1 cellular context compared by ENCODE assay signal in the genomic region with DNA sequence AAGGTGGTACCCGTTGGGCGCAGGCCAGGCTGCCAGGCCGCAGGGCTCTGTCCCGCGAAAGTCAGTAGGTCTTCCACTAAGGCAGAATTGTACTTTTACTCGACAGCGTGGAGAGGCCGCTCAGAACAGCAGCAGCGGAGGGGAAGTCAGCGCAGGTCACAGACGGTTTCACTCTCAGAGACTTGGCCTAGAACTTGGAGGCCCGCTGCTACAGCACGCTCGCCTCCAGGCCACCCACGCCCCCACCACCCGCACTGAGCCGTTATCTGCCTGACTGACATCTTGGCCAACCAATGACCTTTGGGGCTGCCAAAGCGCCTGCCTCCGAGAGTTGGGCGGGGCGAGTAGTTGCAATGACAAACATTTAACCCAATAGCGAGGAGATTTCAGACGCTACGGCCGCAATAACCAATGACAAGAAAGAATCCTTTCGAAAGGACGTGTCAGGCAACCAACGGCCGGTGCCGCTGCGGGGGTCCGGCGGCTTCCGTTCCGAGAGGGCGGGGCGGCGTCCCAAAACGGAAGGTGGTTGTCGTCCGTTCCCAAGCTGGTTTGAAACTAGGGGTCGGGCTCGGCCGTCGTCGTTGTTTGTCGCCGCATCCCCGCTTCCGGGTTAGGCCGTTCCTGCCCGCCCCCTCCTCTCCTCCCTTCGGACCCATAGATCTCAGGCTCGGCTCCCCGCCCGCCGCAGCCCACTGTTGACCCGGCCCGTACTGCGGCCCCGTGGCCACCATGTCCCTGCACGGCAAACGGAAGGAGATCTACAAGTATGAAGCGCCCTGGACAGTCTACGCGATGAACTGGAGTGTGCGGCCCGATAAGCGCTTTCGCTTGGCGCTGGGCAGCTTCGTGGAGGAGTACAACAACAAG.
A peak's percentile ranks its signal among the peaks of the same experiment; 100 is the strongest.
TF ChIP-seq lines count a peak whose summit lies in the region.

A gene with protein sequence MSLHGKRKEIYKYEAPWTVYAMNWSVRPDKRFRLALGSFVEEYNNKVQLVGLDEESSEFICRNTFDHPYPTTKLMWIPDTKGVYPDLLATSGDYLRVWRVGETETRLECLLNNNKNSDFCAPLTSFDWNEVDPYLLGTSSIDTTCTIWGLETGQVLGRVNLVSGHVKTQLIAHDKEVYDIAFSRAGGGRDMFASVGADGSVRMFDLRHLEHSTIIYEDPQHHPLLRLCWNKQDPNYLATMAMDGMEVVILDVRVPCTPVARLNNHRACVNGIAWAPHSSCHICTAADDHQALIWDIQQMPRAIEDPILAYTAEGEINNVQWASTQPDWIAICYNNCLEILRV (plus strand): TSS at position 532 of the 870 bp plus-strand sequence. CDS start 201 bp downstream, at position 733.

TF ChIP-seq in K562, 482 proteins besides CTCF, POLR2A, EP300 and RAD21 (continued from another document and continues in another):
- TF ChIP-seq, protein P1, sequence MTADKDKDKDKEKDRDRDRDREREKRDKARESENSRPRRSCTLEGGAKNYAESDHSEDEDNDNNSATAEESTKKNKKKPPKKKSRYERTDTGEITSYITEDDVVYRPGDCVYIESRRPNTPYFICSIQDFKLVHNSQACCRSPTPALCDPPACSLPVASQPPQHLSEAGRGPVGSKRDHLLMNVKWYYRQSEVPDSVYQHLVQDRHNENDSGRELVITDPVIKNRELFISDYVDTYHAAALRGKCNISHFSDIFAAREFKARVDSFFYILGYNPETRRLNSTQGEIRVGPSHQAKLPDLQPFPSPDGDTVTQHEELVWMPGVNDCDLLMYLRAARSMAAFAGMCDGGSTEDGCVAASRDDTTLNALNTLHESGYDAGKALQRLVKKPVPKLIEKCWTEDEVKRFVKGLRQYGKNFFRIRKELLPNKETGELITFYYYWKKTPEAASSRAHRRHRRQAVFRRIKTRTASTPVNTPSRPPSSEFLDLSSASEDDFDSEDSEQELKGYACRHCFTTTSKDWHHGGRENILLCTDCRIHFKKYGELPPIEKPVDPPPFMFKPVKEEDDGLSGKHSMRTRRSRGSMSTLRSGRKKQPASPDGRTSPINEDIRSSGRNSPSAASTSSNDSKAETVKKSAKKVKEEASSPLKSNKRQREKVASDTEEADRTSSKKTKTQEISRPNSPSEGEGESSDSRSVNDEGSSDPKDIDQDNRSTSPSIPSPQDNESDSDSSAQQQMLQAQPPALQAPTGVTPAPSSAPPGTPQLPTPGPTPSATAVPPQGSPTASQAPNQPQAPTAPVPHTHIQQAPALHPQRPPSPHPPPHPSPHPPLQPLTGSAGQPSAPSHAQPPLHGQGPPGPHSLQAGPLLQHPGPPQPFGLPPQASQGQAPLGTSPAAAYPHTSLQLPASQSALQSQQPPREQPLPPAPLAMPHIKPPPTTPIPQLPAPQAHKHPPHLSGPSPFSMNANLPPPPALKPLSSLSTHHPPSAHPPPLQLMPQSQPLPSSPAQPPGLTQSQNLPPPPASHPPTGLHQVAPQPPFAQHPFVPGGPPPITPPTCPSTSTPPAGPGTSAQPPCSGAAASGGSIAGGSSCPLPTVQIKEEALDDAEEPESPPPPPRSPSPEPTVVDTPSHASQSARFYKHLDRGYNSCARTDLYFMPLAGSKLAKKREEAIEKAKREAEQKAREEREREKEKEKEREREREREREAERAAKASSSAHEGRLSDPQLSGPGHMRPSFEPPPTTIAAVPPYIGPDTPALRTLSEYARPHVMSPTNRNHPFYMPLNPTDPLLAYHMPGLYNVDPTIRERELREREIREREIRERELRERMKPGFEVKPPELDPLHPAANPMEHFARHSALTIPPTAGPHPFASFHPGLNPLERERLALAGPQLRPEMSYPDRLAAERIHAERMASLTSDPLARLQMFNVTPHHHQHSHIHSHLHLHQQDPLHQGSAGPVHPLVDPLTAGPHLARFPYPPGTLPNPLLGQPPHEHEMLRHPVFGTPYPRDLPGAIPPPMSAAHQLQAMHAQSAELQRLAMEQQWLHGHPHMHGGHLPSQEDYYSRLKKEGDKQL (CRISPR knock-in tag; IDR thresholded peaks at IDR 0.05; ENCODE audit: borderline replicate concordance), result no peak
- TF ChIP-seq CEBPG (CRISPR knock-in tag; IDR thresholded peaks at IDR 0.05), result 0 out of 2 replicates have a peak, but pooled peaks have one; percentile 43
- TF ChIP-seq CEBPG (tag; conservative IDR thresholded peaks at IDR 0.05 in 1 of 2, IDR thresholded peaks at IDR 0.05 in 1 of 2), result no peak
- TF ChIP-seq KLF1 (tag; IDR thresholded peaks at IDR 0.05), result no peak; the same call in 1 of the 2 replicates
- no peak for TF ChIP-seq ZNF133 (CRISPR knock-in tag; IDR thresholded peaks at IDR 0.05)
- TF ChIP-seq NCOA4 (IDR thresholded peaks at IDR 0.05; ENCODE audit: partially characterized antibody), result no peak
- TF ChIP-seq AFF4 (CRISPR knock-in tag; IDR thresholded peaks at IDR 0.05), result peak; percentile 78; the same call in 1 of the 2 replicates
- TF ChIP-seq, protein P2, sequence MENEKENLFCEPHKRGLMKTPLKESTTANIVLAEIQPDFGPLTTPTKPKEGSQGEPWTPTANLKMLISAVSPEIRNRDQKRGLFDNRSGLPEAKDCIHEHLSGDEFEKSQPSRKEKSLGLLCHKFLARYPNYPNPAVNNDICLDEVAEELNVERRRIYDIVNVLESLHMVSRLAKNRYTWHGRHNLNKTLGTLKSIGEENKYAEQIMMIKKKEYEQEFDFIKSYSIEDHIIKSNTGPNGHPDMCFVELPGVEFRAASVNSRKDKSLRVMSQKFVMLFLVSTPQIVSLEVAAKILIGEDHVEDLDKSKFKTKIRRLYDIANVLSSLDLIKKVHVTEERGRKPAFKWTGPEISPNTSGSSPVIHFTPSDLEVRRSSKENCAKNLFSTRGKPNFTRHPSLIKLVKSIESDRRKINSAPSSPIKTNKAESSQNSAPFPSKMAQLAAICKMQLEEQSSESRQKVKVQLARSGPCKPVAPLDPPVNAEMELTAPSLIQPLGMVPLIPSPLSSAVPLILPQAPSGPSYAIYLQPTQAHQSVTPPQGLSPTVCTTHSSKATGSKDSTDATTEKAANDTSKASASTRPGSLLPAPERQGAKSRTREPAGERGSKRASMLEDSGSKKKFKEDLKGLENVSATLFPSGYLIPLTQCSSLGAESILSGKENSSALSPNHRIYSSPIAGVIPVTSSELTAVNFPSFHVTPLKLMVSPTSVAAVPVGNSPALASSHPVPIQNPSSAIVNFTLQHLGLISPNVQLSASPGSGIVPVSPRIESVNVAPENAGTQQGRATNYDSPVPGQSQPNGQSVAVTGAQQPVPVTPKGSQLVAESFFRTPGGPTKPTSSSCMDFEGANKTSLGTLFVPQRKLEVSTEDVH (IDR thresholded peaks at IDR 0.05; ENCODE audit: low read depth, partially characterized antibody), result peak; percentile 76
- no peak for TF ChIP-seq NUFIP1 (IDR thresholded peaks at IDR 0.05; ENCODE audit: partially characterized antibody)
- TF ChIP-seq NELFE (IDR thresholded peaks at IDR 0.05; ENCODE audit: insufficient read depth, insufficient read length), result no peak
- no peak for TF ChIP-seq PYGO2 (tag; IDR thresholded peaks at IDR 0.05)
- TF ChIP-seq ARID3A (IDR thresholded peaks at IDR 0.05; ENCODE audit: borderline replicate concordance, low read depth, low read length), result peak; percentile 97
- TF ChIP-seq NFE2L1 (tag; IDR thresholded peaks at IDR 0.05; ENCODE audit: borderline replicate concordance, low read depth), result no peak
- no peak for TF ChIP-seq HLTF (IDR thresholded peaks at IDR 0.05)
- TF ChIP-seq FOXP1 (CRISPR knock-in tag; IDR thresholded peaks at IDR 0.05), result peak; percentile 81
- TF ChIP-seq, protein P3, sequence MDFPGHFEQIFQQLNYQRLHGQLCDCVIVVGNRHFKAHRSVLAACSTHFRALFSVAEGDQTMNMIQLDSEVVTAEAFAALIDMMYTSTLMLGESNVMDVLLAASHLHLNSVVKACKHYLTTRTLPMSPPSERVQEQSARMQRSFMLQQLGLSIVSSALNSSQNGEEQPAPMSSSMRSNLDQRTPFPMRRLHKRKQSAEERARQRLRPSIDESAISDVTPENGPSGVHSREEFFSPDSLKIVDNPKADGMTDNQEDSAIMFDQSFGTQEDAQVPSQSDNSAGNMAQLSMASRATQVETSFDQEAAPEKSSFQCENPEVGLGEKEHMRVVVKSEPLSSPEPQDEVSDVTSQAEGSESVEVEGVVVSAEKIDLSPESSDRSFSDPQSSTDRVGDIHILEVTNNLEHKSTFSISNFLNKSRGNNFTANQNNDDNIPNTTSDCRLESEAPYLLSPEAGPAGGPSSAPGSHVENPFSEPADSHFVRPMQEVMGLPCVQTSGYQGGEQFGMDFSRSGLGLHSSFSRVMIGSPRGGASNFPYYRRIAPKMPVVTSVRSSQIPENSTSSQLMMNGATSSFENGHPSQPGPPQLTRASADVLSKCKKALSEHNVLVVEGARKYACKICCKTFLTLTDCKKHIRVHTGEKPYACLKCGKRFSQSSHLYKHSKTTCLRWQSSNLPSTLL (IDR thresholded peaks at IDR 0.05), result no peak
- TF ChIP-seq BCLAF1 (IDR thresholded peaks at IDR 0.05; ENCODE audit: borderline replicate concordance in 1 of 2, control insufficient read depth in 1 of 2, low read depth in 2 of 2, low read length in 1 of 2), result no peak
- TF ChIP-seq PHB (CRISPR knock-in tag; IDR thresholded peaks at IDR 0.05), result no peak
- TF ChIP-seq ETV1 (tag; conservative IDR thresholded peaks at IDR 0.05; ENCODE audit: low read depth), result peak; percentile 80
- TF ChIP-seq CHD2 (IDR thresholded peaks at IDR 0.05; ENCODE audit: low read depth, low read length), result peak; percentile 90
- no peak for TF ChIP-seq MAFF (IDR thresholded peaks at IDR 0.05; ENCODE audit: low read length)
- peak; percentile 97 for TF ChIP-seq FOS (IDR thresholded peaks at IDR 0.05; ENCODE audit: extremely low read depth, insufficient read length)
- TF ChIP-seq SIN3B (IDR thresholded peaks at IDR 0.05; ENCODE audit: low read depth), result peak; percentile 48; the same call in 1 of the 2 replicates
- TF ChIP-seq MLX (CRISPR knock-in tag; conservative IDR thresholded peaks at IDR 0.05), result no peak
